In the genomic region with DNA sequence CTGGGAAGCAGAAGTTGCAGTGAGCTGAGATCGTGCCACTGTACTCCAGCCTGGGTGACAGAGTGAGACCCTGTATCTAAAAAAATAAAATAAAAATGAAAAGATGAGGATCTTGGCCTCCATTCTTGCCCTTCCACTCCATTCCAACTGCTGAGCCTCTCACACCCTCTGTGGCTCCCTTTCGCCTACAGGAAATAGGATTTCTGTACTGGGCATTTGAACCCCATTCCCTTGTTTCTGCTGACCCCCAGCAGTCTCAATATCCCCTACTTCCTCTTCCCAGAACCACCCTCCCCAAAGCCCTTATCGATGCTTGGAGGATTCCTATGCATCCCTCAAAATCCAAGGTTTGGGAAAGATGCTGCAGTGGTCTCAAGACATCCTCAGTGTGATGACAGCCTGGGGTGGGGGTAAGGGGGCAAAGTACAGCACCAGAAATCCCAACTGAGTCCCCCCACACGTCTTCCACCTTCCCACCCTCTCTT, we compare ENCODE assay signal across 10 cellular contexts. TPM values are rescaled to one million over a fixed set of nuclear protein-coding genes. Genes with fewer than 3 reads are reported as not detected.
DNase-seq lines count a peak whose midpoint lies in the region; ATAC-seq and TF ChIP-seq lines count a peak whose summit lies in the region.
"Had no signal": no experiment of that assay in that cellular context is flagged by ENCODE, and none has a peak within 500 bp of the region (broad histone marks: within the 10 kb centered on the region; RNA-seq: fewer than 3 reads in every experiment).

No MANE protein-coding gene starts in this region.

- H3K27me3 Mint-ChIP-seq in activated B cell treated with CpG ODN at 0.5 μM for 24 hours = no peaks in the 10 kb centered on the region

- CTCF ChIA-PET in HEK293 (lab: Yijun Ruan, JAX) (interaction anchor here (1.2 kb wide), 1 partner anchor 14 kb away, joined by 3 read pairs; no protein-coding TSS in a partner anchor), activated B cell treated with CpG ODN at 0.5 μM for 24 hours (lab: Charles Lee) (interaction anchor here (1.3 to 1.7 kb wide), 2 partner anchors 15 to 18 kb away, joined by 3 to 4 read pairs; no protein-coding TSS in a partner anchor)

- peak overlapping the region; percentile 41 for H3K27ac Mint-ChIP-seq in activated B cell treated with CpG ODN at 0.5 μM for 24 hours

- H3K27ac ChIP-seq in HEK293 (ENCODE audit: extremely low read depth, low read depth, low read length) (peak overlapping the region; percentile 81), right cardiac atrium (ENCODE audit: low read length) (peak overlapping the region; percentile 19), skin epidermis (peak overlapping the region in 19 of 21 experiments; percentile 31 to 89 (median 64))

- no peaks in the 10 kb centered on the region for H3K36me3 Mint-ChIP-seq in activated B cell treated with CpG ODN at 0.5 μM for 24 hours (ENCODE audit: low read depth)

- TF ChIP-seq CTCF in HEK293 (tag by site-specific recombination; IDR thresholded peaks at IDR 0.05) (no peak), activated B cell treated with CpG ODN at 0.5 μM for 24 hours (IDR thresholded peaks at IDR 0.05) (no peak)

- intact Hi-C loops in activated B cell treated with CpG ODN at 0.5 μM for 24 hours (cut with micrococcal nuclease) = loop anchor here (2.0 to 5.0 kb wide), 2 partner anchors 15 to 34 kb away; no protein-coding TSS in a partner anchor
- intact Hi-C loops in right cardiac atrium (cut with DNase I) = no loop called here

- DNase-seq in activated B cell treated with CpG ODN at 0.5 μM for 24 hours = no peak
- no peak for DNase-seq in right cardiac atrium
- no peak for DNase-seq in dedifferentiated amniotic fluid mesenchymal stem cell (ENCODE audit: extremely low spot score)
- DNase-seq in HPDE6-E6E7 (ENCODE audit: extremely low spot score) = no peak
- DNase-seq in superior temporal gyrus (ENCODE audit: extremely low spot score) = no peak
- DNase-seq: activated T-cell treated with anti-CD3 and anti-CD28 coated beads for 4 hours, GF-D8 had no signal

- POLR2A ChIA-PET in HEK293 (lab: Yijun Ruan, JAX) (interaction anchor here (1.3 kb wide), 1 partner anchor 9 kb away, joined by 5 read pairs; no protein-coding TSS in a partner anchor), activated B cell treated with CpG ODN at 0.5 μM for 24 hours (lab: Charles Lee) (no interaction called here)

- H3K4me1 ChIP-seq in HEK293 (ENCODE audit: control insufficient read depth, insufficient read depth, low read length) (peaks cover 5% of the 10 kb centered on the region), right cardiac atrium (ENCODE audit: control insufficient read depth, insufficient read depth, low read length) (peaks cover 11% of the 10 kb centered on the region)

- ATAC-seq in activated B cell treated with CpG ODN at 0.5 μM for 24 hours (ENCODE audit: low read depth) (no peak), right cardiac atrium (no peak), HG03520 (IDR thresholded peaks at IDR 0.05; ENCODE audit: unreplicated experiment) (no peak)

- H3K9me3 Mint-ChIP-seq in activated B cell treated with CpG ODN at 0.5 μM for 24 hours = no peaks in the 10 kb centered on the region

- no peak overlapping the region for H3K4me3 Mint-ChIP-seq in activated B cell treated with CpG ODN at 0.5 μM for 24 hours

- H3K9me3 ChIP-seq in HEK293 (ENCODE audit: control insufficient read depth, insufficient read depth, low read depth, low read length) (no peaks in the 10 kb centered on the region), right cardiac atrium (ENCODE audit: control insufficient read depth, low read length) (no peaks in the 10 kb centered on the region)

- H3K36me3 ChIP-seq in HEK293 (ENCODE audit: control insufficient read depth in 2 of 2, insufficient read depth in 1 of 2, low read length in 2 of 2) = no peaks in the 10 kb centered on the region

- H3K4me3 ChIP-seq in HEK293 (ENCODE audit: low read depth, low read length) = no peak overlapping the region
- no peak overlapping the region for H3K4me3 ChIP-seq in right cardiac atrium (ENCODE audit: low read length)
- H3K4me3 ChIP-seq in skin epidermis = no peak overlapping the region

- WGBS in right cardiac atrium = 59% methylated on average over 4 of the region's 4 CpGs

- no peaks in the 10 kb centered on the region for H3K27me3 ChIP-seq in right cardiac atrium (ENCODE audit: control insufficient read depth, insufficient read depth)

- peaks cover 25% of the 10 kb centered on the region for H3K4me1 Mint-ChIP-seq in activated B cell treated with CpG ODN at 0.5 μM for 24 hours

TF ChIP-seq in HEK293, 187 proteins besides CTCF, POLR2A, EP300 and RAD21 (continues in another document):
- TF ChIP-seq ZNF202 (tag by site-specific recombination; IDR thresholded peaks at IDR 0.05; ENCODE audit: borderline replicate concordance) = no peak
- TF ChIP-seq MZF1 (tag by site-specific recombination; IDR thresholded peaks at IDR 0.05; ENCODE audit: borderline replicate concordance) = no peak
- no peak for TF ChIP-seq ZNF394 (tag by site-specific recombination; IDR thresholded peaks at IDR 0.05; ENCODE audit: borderline replicate concordance)
- TF ChIP-seq FEZF1 (tag by site-specific recombination; IDR thresholded peaks at IDR 0.05) = no peak
- peak; percentile 97 for TF ChIP-seq ZNF16 (tag by site-specific recombination; IDR thresholded peaks at IDR 0.05; ENCODE audit: low read depth)
- no peak for TF ChIP-seq ZNF366 (tag by site-specific recombination; conservative IDR thresholded peaks at IDR 0.05)
- no peak for TF ChIP-seq ZNF404 (tag by site-specific recombination; IDR thresholded peaks at IDR 0.05)
- TF ChIP-seq ZNF19 (tag by site-specific recombination; IDR thresholded peaks at IDR 0.05; ENCODE audit: low read depth) = 0 out of 2 replicates have a peak, but pooled peaks have one; percentile 2
- TF ChIP-seq PRDM4 (tag by site-specific recombination; IDR thresholded peaks at IDR 0.05) = 0 out of 2 replicates have a peak, but pooled peaks have one; percentile 10
- TF ChIP-seq, protein P1, sequence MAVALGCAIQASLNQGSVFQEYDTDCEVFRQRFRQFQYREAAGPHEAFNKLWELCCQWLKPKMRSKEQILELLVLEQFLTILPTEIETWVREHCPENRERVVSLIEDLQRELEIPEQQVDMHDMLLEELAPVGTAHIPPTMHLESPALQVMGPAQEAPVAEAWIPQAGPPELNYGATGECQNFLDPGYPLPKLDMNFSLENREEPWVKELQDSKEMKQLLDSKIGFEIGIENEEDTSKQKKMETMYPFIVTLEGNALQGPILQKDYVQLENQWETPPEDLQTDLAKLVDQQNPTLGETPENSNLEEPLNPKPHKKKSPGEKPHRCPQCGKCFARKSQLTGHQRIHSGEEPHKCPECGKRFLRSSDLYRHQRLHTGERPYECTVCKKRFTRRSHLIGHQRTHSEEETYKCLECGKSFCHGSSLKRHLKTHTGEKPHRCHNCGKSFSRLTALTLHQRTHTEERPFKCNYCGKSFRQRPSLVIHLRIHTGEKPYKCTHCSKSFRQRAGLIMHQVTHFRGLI (tag by site-specific recombination; IDR thresholded peaks at IDR 0.05) = no peak
- TF ChIP-seq, protein P2, sequence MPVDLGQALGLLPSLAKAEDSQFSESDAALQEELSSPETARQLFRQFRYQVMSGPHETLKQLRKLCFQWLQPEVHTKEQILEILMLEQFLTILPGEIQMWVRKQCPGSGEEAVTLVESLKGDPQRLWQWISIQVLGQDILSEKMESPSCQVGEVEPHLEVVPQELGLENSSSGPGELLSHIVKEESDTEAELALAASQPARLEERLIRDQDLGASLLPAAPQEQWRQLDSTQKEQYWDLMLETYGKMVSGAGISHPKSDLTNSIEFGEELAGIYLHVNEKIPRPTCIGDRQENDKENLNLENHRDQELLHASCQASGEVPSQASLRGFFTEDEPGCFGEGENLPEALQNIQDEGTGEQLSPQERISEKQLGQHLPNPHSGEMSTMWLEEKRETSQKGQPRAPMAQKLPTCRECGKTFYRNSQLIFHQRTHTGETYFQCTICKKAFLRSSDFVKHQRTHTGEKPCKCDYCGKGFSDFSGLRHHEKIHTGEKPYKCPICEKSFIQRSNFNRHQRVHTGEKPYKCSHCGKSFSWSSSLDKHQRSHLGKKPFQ (tag by site-specific recombination; IDR thresholded peaks at IDR 0.05) = no peak

RNA-seq across cellular contexts. Expression of gene GDF15, which starts 12.5 kb away (rescaled TPM):
- total RNA-seq in activated B cell treated with CpG ODN at 0.5 μM for 24 hours (not detected in 2 replicates), right cardiac atrium (under 1 TPM in 3 of 4 donors, not detected in 1; 0.50 to 0.60 (median 0.53) TPM)
- polyA plus RNA-seq in right cardiac atrium = 0.25 TPM

RNA-seq across cellular contexts. Expression of gene LRRC25, which starts 24.0 kb away (rescaled TPM):
- total RNA-seq in activated B cell treated with CpG ODN at 0.5 μM for 24 hours (0.47 and 0.88 TPM in 2 replicates), right cardiac atrium (1 to 10 TPM; 3.1 to 4.3 (median 3.7) TPM)
- 1.5 TPM for polyA plus RNA-seq in right cardiac atrium

RNA-seq across cellular contexts. Expression of gene PGPEP1, which starts 33.1 kb away (rescaled TPM):
- total RNA-seq in activated B cell treated with CpG ODN at 0.5 μM for 24 hours = 5.6 and 6.9 TPM in 2 replicates
- 10 to 100 TPM; 31.3 to 42.0 (median 35.0) TPM for total RNA-seq in right cardiac atrium
- 17.4 TPM for polyA plus RNA-seq in right cardiac atrium

RNA-seq across cellular contexts. Expression of gene SSBP4, which starts 45.7 kb away (rescaled TPM):
- 28.5 and 36.6 TPM in 2 replicates for total RNA-seq in activated B cell treated with CpG ODN at 0.5 μM for 24 hours
- total RNA-seq in right cardiac atrium = 10 to 100 TPM; 32.7 to 40.0 (median 37.8) TPM
- 36.2 TPM for polyA plus RNA-seq in right cardiac atrium

RNA-seq across cellular contexts. Expression of gene LSM4, which starts 50.6 kb away (rescaled TPM):
- total RNA-seq in activated B cell treated with CpG ODN at 0.5 μM for 24 hours = 59.2 and 70.3 TPM in 2 replicates
- 10 to 100 TPM; 55.6 to 77.2 (median 64.8) TPM for total RNA-seq in right cardiac atrium
- 131 TPM for polyA plus RNA-seq in right cardiac atrium

Comparison
In these comparisons a context has a peak if more than half of its experiments do, and no peak if none do; other contexts are left out.
1. H3K27ac ChIP-seq: peak in every context shown above with its lines; median percentile 81 in HEK293; 64 in skin epidermis; 19 in right cardiac atrium.